ENCODE assay signal across 1 cellular context in the genomic region with DNA sequence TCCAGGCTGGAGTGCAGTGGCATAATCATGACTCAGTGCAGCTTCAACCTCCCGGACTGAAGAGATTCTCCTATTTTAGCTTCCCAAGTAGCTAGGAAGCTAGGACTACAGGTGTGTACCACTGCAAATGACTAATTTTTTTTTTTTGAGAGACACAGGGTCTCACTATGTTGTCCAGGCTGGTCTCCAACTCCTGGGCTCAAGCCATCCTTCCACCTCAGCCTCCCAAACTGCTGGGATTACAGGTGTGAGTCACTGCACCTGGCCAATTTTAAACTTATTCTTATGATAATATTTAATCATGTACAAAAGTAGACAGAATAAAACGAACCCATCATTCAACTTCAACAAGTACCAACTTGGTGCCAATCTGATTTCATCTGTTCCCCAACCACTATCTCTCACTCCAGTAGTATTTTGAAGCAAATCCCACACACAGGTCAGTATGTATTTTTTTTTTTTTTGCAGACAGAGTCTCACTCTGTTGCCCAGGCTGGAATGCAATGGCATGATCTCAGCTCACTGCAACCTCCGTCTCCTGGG.
TF ChIP-seq lines count a peak whose summit lies in the region.

No MANE protein-coding gene starts in this region.

TF ChIP-seq in GM12878, 131 proteins besides CTCF, POLR2A, EP300 and RAD21:
- no peak for TF ChIP-seq MYB (IDR thresholded peaks at IDR 0.05; ENCODE audit: borderline replicate concordance, low read depth, low read length)
- no peak for TF ChIP-seq NBN (IDR thresholded peaks at IDR 0.05)
- no peak for TF ChIP-seq ZNF217 (IDR thresholded peaks at IDR 0.05)
- TF ChIP-seq PKNOX1 (IDR thresholded peaks at IDR 0.05) = no peak
- no peak for TF ChIP-seq FOXK2 (IDR thresholded peaks at IDR 0.05)
- TF ChIP-seq SUZ12 (IDR thresholded peaks at IDR 0.05; ENCODE audit: unreplicated experiment) = no peak
- no peak for TF ChIP-seq PAX5 (IDR thresholded peaks at IDR 0.05; ENCODE audit: borderline replicate concordance, low read depth, low read length)
- no peak for TF ChIP-seq CREB1 (IDR thresholded peaks at IDR 0.05; ENCODE audit: low read depth)
- no peak for TF ChIP-seq IRF5 (IDR thresholded peaks at IDR 0.05; ENCODE audit: borderline replicate concordance)
